ENCODE assay signal across 9 cellular contexts in genomic region chr17:63552211-63552610, GRCh38. TPM values are rescaled to one million over a fixed set of nuclear protein-coding genes. Genes with fewer than 3 reads are reported as not detected.
DNase-seq lines count a peak whose midpoint lies in the region; ATAC-seq, FAIRE-seq and TF ChIP-seq lines count a peak whose summit lies in the region.
"Had no signal": no experiment of that assay in that cellular context is flagged by ENCODE, and none has a peak within 500 bp of the region (broad histone marks: within the 10 kb centered on the region; RNA-seq: fewer than 3 reads in every experiment).

No MANE protein-coding gene starts in this region.

- H3K9ac ChIP-seq in ES-I3 (ENCODE audit: low read depth, low read length) (peak overlapping the region; percentile 97; the same call in 1 of the 2 replicates), endothelial cell of umbilical vein (replicated peaks; ENCODE audit: extremely low read depth, insufficient read depth, low read length) (peak overlapping the region; percentile 23), rectal smooth muscle tissue (ENCODE audit: low read length) (no peak overlapping the region)

- H3K9me2 ChIP-seq in OCI-LY7 (ENCODE audit: insufficient read depth, low read length), result no peaks in the 10 kb centered on the region

- FAIRE-seq in endothelial cell of umbilical vein (lab: Jason Lieb, UNC), result peak; percentile 42

- H3K36me3 ChIP-seq in ES-I3 (ENCODE audit: insufficient read depth, low read length) (no peaks in the 10 kb centered on the region), OCI-LY7 (ENCODE audit: insufficient read depth, low read length) (peaks cover 50% of the 10 kb centered on the region), endothelial cell of umbilical vein (ENCODE audit: control insufficient read depth in 2 of 2, extremely low read depth in 1 of 2, insufficient read depth in 2 of 2, low read length in 2 of 2) (no peaks in the 10 kb centered on the region), rectal smooth muscle tissue (ENCODE audit: control insufficient read depth, insufficient read depth, low read length) (no peaks in the 10 kb centered on the region)

- peak overlapping the region; percentile 94 for H3K4me3 ChIP-seq in OCI-LY7 (ENCODE audit: low read depth, low read length, poor library complexity, severe bottlenecking)
- H3K4me3 ChIP-seq in endothelial cell of umbilical vein (replicated peaks in 1 of 3; ENCODE audit: insufficient read depth in 1 of 3, low read depth in 1 of 3, low read length in 3 of 3), result peak overlapping the region in 2 of 3 experiments; percentile 64 to 77
- peak overlapping the region; percentile 54 for H3K4me3 ChIP-seq in rectal smooth muscle tissue (ENCODE audit: low read length)

- H3K4me2 ChIP-seq in OCI-LY7 (ENCODE audit: low read length), result peak overlapping the region; percentile 89
- H3K4me2 ChIP-seq in endothelial cell of umbilical vein (ENCODE audit: insufficient read depth, low read length), result peak overlapping the region; percentile 83

- intact Hi-C loops in OCI-LY7 (cut with micrococcal nuclease; ENCODE audit: unreplicated experiment), result loop anchor here (5.0 to 10.0 kb wide), 2 partner anchors 75 to 223 kb away; partner anchors contain the start of genes ACE, CCDC47 and DDX42
- intact Hi-C loops in endothelial cell of umbilical vein (cut with micrococcal nuclease), result loop anchor here (5.0 kb wide), 1 partner anchor 125 kb away; no protein-coding TSS in a partner anchor

- H3K4me1 ChIP-seq in ES-I3 (ENCODE audit: insufficient read depth, low read length), result peaks cover 10% of the 10 kb centered on the region
- peaks cover 16% of the 10 kb centered on the region for H3K4me1 ChIP-seq in OCI-LY7 (ENCODE audit: insufficient read depth, low read length, poor library complexity, severe bottlenecking)
- H3K4me1 ChIP-seq in endothelial cell of umbilical vein (ENCODE audit: control insufficient read depth, extremely low read depth, insufficient read depth, low read length), result peaks cover 14% of the 10 kb centered on the region
- H3K4me1 ChIP-seq in rectal smooth muscle tissue (ENCODE audit: control insufficient read depth, insufficient read depth, low read length), result peaks cover 7% of the 10 kb centered on the region

- no peaks in the 10 kb centered on the region for H3K9me3 ChIP-seq in ES-I3 (ENCODE audit: control insufficient read depth, insufficient read depth, low read length)
- no peaks in the 10 kb centered on the region for H3K9me3 ChIP-seq in OCI-LY7 (ENCODE audit: low read length)
- no peaks in the 10 kb centered on the region for H3K9me3 ChIP-seq in endothelial cell of umbilical vein (replicated peaks; ENCODE audit: control insufficient read depth, insufficient read depth, low read length)

- ATAC-seq in activated CD4-positive, CD25-positive, alpha-beta regulatory T cell treated with anti-CD3 and anti-CD28 coated beads, Interleukin-2, amount 50 U/mL, for 24 hours, result no peak
- no peak for ATAC-seq in HG03175 (IDR thresholded peaks at IDR 0.05; ENCODE audit: unreplicated experiment)

- DNase-seq in OCI-LY7 (ENCODE audit: low spot score), result no peak
- peak; percentile 13 for DNase-seq in endothelial cell of umbilical vein (ENCODE audit: low read depth, low spot score)
- DNase-seq in superior temporal gyrus (ENCODE audit: extremely low spot score), result no peak
- no peak for DNase-seq in SKM-1 treated with dmso at 0.1 percent for 144 hours (lab: John Stamatoyannopoulos, UW; ENCODE audit: unreplicated experiment)
- DNase-seq: NCI-H345 had no signal

- no peaks in the 10 kb centered on the region for H3K9me1 ChIP-seq in endothelial cell of umbilical vein (replicated peaks; ENCODE audit: control insufficient read depth, extremely low read depth, insufficient read depth, low read length)

- BruUV-seq in OCI-LY7 (replicated peaks; lab: Mats Ljungman, UMichigan) (no TSS peak), endothelial cell of umbilical vein (replicated peaks; lab: Mats Ljungman, UMichigan) (no TSS peak)

- POLR2A ChIA-PET in OCI-LY7 (lab: Charles Lee), result interaction anchor here (0.6 to 1.4 kb wide), 8 partner anchors 10 to 703 kb away, joined by 3 to 7 read pairs (median 4); partner anchors contain the start of gene MAP3K3
- POLR2A ChIA-PET in endothelial cell of umbilical vein (lab: Charles Lee), result interaction anchor here (0.7 kb wide), 1 partner anchor 93 kb away, joined by 6 read pairs; no protein-coding TSS in a partner anchor

- H3K27me3 ChIP-seq in endothelial cell of umbilical vein (ENCODE audit: control insufficient read depth in 2 of 2, insufficient read depth in 2 of 2, low read length in 2 of 2) (no peaks in the 10 kb centered on the region), rectal smooth muscle tissue (ENCODE audit: control insufficient read depth, insufficient read depth, low read length) (no peaks in the 10 kb centered on the region)

- peaks cover 82% of the 10 kb centered on the region for H3K79me2 ChIP-seq in OCI-LY7 (ENCODE audit: insufficient read depth, low read depth, low read length)
- peaks cover 66% of the 10 kb centered on the region for H3K79me2 ChIP-seq in endothelial cell of umbilical vein (ENCODE audit: control insufficient read depth, insufficient read depth, low read length)

- H2AFZ ChIP-seq in OCI-LY7 (ENCODE audit: low read length) (no peak overlapping the region), endothelial cell of umbilical vein (ENCODE audit: low read depth, low read length) (no peak overlapping the region)

- dilution Hi-C loops in endothelial cell of umbilical vein (cut with MboI; ENCODE audit: extremely low pct_ligation_motif_present, low sequenced_read_pairs), result no loop called here

- no peak overlapping the region for H3K27ac ChIP-seq in OCI-LY7 (ENCODE audit: low read depth, low read length, poor library complexity, severe bottlenecking)
- no peak overlapping the region for H3K27ac ChIP-seq in endothelial cell of umbilical vein (ENCODE audit: insufficient read depth, low read depth, low read length)
- H3K27ac ChIP-seq in rectal smooth muscle tissue (ENCODE audit: low read depth, low read length), result no peak overlapping the region

- no peak for TF ChIP-seq POLR2A in endothelial cell of umbilical vein (IDR thresholded peaks at IDR 0.05; ENCODE audit: low read depth, low read length)

- TF ChIP-seq CTCF in OCI-LY7 (conservative IDR thresholded peaks at IDR 0.05; ENCODE audit: low read length), result no peak
- TF ChIP-seq CTCF in endothelial cell of umbilical vein (IDR thresholded peaks at IDR 0.05; ENCODE audit: extremely low read depth in 1 of 2, insufficient read depth in 1 of 2, low read depth in 1 of 2, low read length in 2 of 2), result no peak

- H4K20me1 ChIP-seq in OCI-LY7 (ENCODE audit: insufficient read depth, low read length) (peaks cover 24% of the 10 kb centered on the region), endothelial cell of umbilical vein (replicated peaks; ENCODE audit: control insufficient read depth, extremely low read depth, insufficient read depth, low read length) (peaks cover 18% of the 10 kb centered on the region)

- CTCF ChIA-PET in OCI-LY7 (lab: Charles Lee; ENCODE audit: unreplicated experiment), result no interaction called here
- CTCF ChIA-PET in endothelial cell of umbilical vein (lab: Charles Lee), result interaction anchor here (1.2 to 2.6 kb wide), 6 partner anchors 9 to 70 kb away, joined by 4 to 12 read pairs (median 6); partner anchors contain the start of gene MAP3K3

TF ChIP-seq in endothelial cell of umbilical vein, 7 proteins besides CTCF, POLR2A, EP300 and RAD21 (continues in another document):
- TF ChIP-seq MAX (IDR thresholded peaks at IDR 0.05; ENCODE audit: insufficient read depth, insufficient read length) (no peak), FOS (IDR thresholded peaks at IDR 0.05; ENCODE audit: borderline replicate concordance, insufficient read depth, low read length) (no peak), EZH2 (IDR thresholded peaks at IDR 0.05; ENCODE audit: borderline replicate concordance, low read depth, low read length, severe bottlenecking) (no peak), MYC (IDR thresholded peaks at IDR 0.05; ENCODE audit: low read depth, low read length) (no peak)

RNA-seq across cellular contexts. Expression of gene DCAF7, which starts 1.9 kb away (rescaled TPM):
- 35.4 and 46.4 TPM in 2 replicates for total RNA-seq in OCI-LY7 (2014; rRNA removed; shearing (Covaris generic))
- total RNA-seq in OCI-LY7 (2022) (121 and 133 TPM in 2 replicates), endothelial cell of umbilical vein (89.6 and 100 TPM in 2 replicates)
- 82.8 and 88.2 TPM in 2 replicates for polyA plus RNA-seq in endothelial cell of umbilical vein
- polyA plus RNA-seq in endothelial cell of umbilical vein (2011; cell fraction: cytosol; rRNA removed), result 56.9 and 63.4 TPM in 2 replicates
- polyA plus RNA-seq in endothelial cell of umbilical vein (2011; cell fraction: nucleus; rRNA removed), result 52.2 and 55.6 TPM in 2 replicates
- 64.1 and 72.1 TPM in 2 replicates for polyA plus RNA-seq in endothelial cell of umbilical vein (2012)
- polyA minus RNA-seq in endothelial cell of umbilical vein, result 140 and 148 TPM in 2 replicates
- polyA minus RNA-seq in endothelial cell of umbilical vein (2011; cell fraction: cytosol; rRNA and poly(A)+ RNA removed), result 47.5 TPM
- polyA minus RNA-seq in endothelial cell of umbilical vein (2011; cell fraction: nucleus; rRNA and poly(A)+ RNA removed), result 24.4 and 26.9 TPM in 2 replicates

RNA-seq across cellular contexts. Expression of gene KCNH6, which starts 29.1 kb away (rescaled TPM):
- total RNA-seq in OCI-LY7 (2014; rRNA removed; shearing (Covaris generic)), result not detected in 2 replicates
- total RNA-seq in OCI-LY7 (2022) (not detected in 2 replicates), endothelial cell of umbilical vein (not detected in 2 replicates)
- polyA plus RNA-seq in endothelial cell of umbilical vein, result 0.07 and 0.13 TPM in 2 replicates
- polyA plus RNA-seq in endothelial cell of umbilical vein (2011; cell fraction: cytosol; rRNA removed), result 0.03 and 0.07 TPM in 2 replicates
- polyA plus RNA-seq in endothelial cell of umbilical vein (2011; cell fraction: nucleus; rRNA removed), result 0.11 and 0.22 TPM in 2 replicates
- 0.11 and 0.12 TPM in 2 replicates for polyA plus RNA-seq in endothelial cell of umbilical vein (2012)
- 0.17 TPM in 1 of 2 replicates, not detected in the other for polyA minus RNA-seq in endothelial cell of umbilical vein
- not detected for polyA minus RNA-seq in endothelial cell of umbilical vein (2011; cell fraction: cytosol; rRNA and poly(A)+ RNA removed)
- not detected in 2 replicates for polyA minus RNA-seq in endothelial cell of umbilical vein (2011; cell fraction: nucleus; rRNA and poly(A)+ RNA removed)

RNA-seq across cellular contexts. Expression of gene TACO1, which starts 48.5 kb away (rescaled TPM):
- total RNA-seq in OCI-LY7 (2014; rRNA removed; shearing (Covaris generic)), result 13.4 and 16.2 TPM in 2 replicates
- total RNA-seq in OCI-LY7 (2022), result 26.0 and 28.8 TPM in 2 replicates
- 26.1 and 31.7 TPM in 2 replicates for total RNA-seq in endothelial cell of umbilical vein
- polyA plus RNA-seq in endothelial cell of umbilical vein, result 23.9 and 24.7 TPM in 2 replicates
- polyA plus RNA-seq in endothelial cell of umbilical vein (2011; cell fraction: cytosol; rRNA removed), result 29.0 and 29.4 TPM in 2 replicates
- 16.2 and 18.8 TPM in 2 replicates for polyA plus RNA-seq in endothelial cell of umbilical vein (2011; cell fraction: nucleus; rRNA removed)
- polyA plus RNA-seq in endothelial cell of umbilical vein (2012), result 28.9 and 34.0 TPM in 2 replicates
- 16.9 and 18.3 TPM in 2 replicates for polyA minus RNA-seq in endothelial cell of umbilical vein
- 17.5 TPM for polyA minus RNA-seq in endothelial cell of umbilical vein (2011; cell fraction: cytosol; rRNA and poly(A)+ RNA removed)
- polyA minus RNA-seq in endothelial cell of umbilical vein (2011; cell fraction: nucleus; rRNA and poly(A)+ RNA removed), result 4.4 and 5.0 TPM in 2 replicates
